Comparison of ENCODE assay signal across 27 cellular contexts in genomic region chr14:49428076-49428475, GRCh38.
DNase-seq lines count a peak whose midpoint lies in the region; TF ChIP-seq lines count a peak whose summit lies in the region.
"Had no signal": no experiment of that assay in that cellular context is flagged by ENCODE, and none has a peak within 500 bp of the region (broad histone marks: within the 10 kb centered on the region; RNA-seq: fewer than 3 reads in every experiment).

No MANE protein-coding gene starts in this region.

- no peak overlapping the region for H2AFZ ChIP-seq in neural cell (ENCODE audit: low read depth, low read length)

- no peak for TF ChIP-seq POLR2A in vagina (IDR thresholded peaks at IDR 0.05)

- TF ChIP-seq CTCF in neural cell (IDR thresholded peaks at IDR 0.05; ENCODE audit: poor library complexity, severe bottlenecking) (no peak), vagina (IDR thresholded peaks at IDR 0.05) (no peak)

- H3K79me2 ChIP-seq in neural cell (replicated peaks; ENCODE audit: insufficient read depth, low read length) = no peaks in the 10 kb centered on the region

- peak; percentile 14 for TF ChIP-seq RAD21 in neural cell (conservative IDR thresholded peaks at IDR 0.05)

- intact Hi-C loops in vagina (cut with DNase I) = no loop called here

- no peaks in the 10 kb centered on the region for H3K27me3 ChIP-seq in neural cell (ENCODE audit: insufficient read depth, low read depth, low read length)
- H3K27me3 ChIP-seq in vagina = no peaks in the 10 kb centered on the region
- H3K27me3 ChIP-seq: BE2C; BLaER1; BLaER1 treated with 17β-estradiol and CSF1 and Interleukin-3, amounts not matched to agents 10 nM and 100 nM had no signal

- H3K27ac ChIP-seq in neural cell (ENCODE audit: low read length) = peak overlapping the region; percentile 61
- H3K27ac ChIP-seq in vagina = no peak overlapping the region
- H3K27ac ChIP-seq: 22Rv1; A549; BLaER1; BLaER1 treated with 17β-estradiol and CSF1 and Interleukin-3, amounts not matched to agents 10 nM and 100 nM; C4-2B had no signal

- H3F3A ChIP-seq in neural cell (ENCODE audit: insufficient read depth, low read length, poor library complexity, severe bottlenecking) = no peaks in the 10 kb centered on the region

- peak; percentile 68 for TF ChIP-seq EP300 in neural cell (conservative IDR thresholded peaks at IDR 0.05; ENCODE audit: poor library complexity, severe bottlenecking)

- H3K9me3 ChIP-seq in neural cell (ENCODE audit: low read length) (peaks cover 4% of the 10 kb centered on the region), vagina (no peaks in the 10 kb centered on the region)
- H3K9me3 ChIP-seq: A549, BE2C had no signal

- H3K4me1 ChIP-seq in vagina = no peaks in the 10 kb centered on the region
- H3K4me1 ChIP-seq: BE2C; BLaER1; BLaER1 treated with 17β-estradiol and CSF1 and Interleukin-3, amounts not matched to agents 10 nM and 100 nM; Caco-2 had no signal

- DNase-seq in vagina (ENCODE audit: extremely low spot score in 2 of 2) = no peak
- DNase-seq: 8988T; ACHN; AML-193; BE2C; C1 segment of cervical spinal cord; Caco-2; Calu3; CD4-positive, alpha-beta memory T cell; CD4-positive, alpha-beta T cell; CD4-positive, CD25-positive, alpha-beta regulatory T cell; CD8-positive, alpha-beta memory T cell; CD8-positive, alpha-beta T cell; COR-L47; DMS 273 treated with DMSO at 0.1 percent for 48 hours; DMS153; DMS53; DMS79; DMS79 treated with DMSO at 0.1 percent for 48 hours; DND-41; EL had no signal

- H3K4me2 ChIP-seq in neural cell (ENCODE audit: low read length) = peak overlapping the region; percentile 26
- H3K4me2 ChIP-seq: A549; BLaER1; BLaER1 treated with 17β-estradiol and CSF1 and Interleukin-3, amounts not matched to agents 10 nM and 100 nM had no signal

- H3K4me3 ChIP-seq in neural cell (ENCODE audit: low read length) = peak overlapping the region; percentile 23
- H3K4me3 ChIP-seq in vagina = no peak overlapping the region
- H3K4me3 ChIP-seq: A549; BLaER1; BLaER1 treated with 17β-estradiol and CSF1 and Interleukin-3, amounts not matched to agents 10 nM and 100 nM had no signal

- H3K9ac ChIP-seq in neural cell (ENCODE audit: low read length) = no peak overlapping the region
- H3K9ac ChIP-seq: BLaER1; BLaER1 treated with 17β-estradiol and CSF1 and Interleukin-3, amounts not matched to agents 10 nM and 100 nM had no signal

- no peaks in the 10 kb centered on the region for H3K36me3 ChIP-seq in neural cell (ENCODE audit: insufficient read depth, low read length)
- no peaks in the 10 kb centered on the region for H3K36me3 ChIP-seq in vagina
- H3K36me3 ChIP-seq: BE2C; BLaER1; BLaER1 treated with 17β-estradiol and CSF1 and Interleukin-3, amounts not matched to agents 10 nM and 100 nM had no signal

- H4K20me1 ChIP-seq in neural cell (ENCODE audit: insufficient read depth) = no peaks in the 10 kb centered on the region
- H4K20me1 ChIP-seq: BLaER1; BLaER1 treated with 17β-estradiol and CSF1 and Interleukin-3, amounts not matched to agents 10 nM and 100 nM had no signal

- no peaks in the 10 kb centered on the region for H3K9me2 ChIP-seq in neural cell (ENCODE audit: insufficient read depth, low read length)

TF ChIP-seq in neural cell, 6 proteins besides CTCF, POLR2A, EP300 and RAD21:
- TF ChIP-seq POLR2AphosphoS5 (IDR thresholded peaks at IDR 0.05) (peak; percentile 55), REST (IDR thresholded peaks at IDR 0.05; ENCODE audit: borderline replicate concordance) (peak; percentile 90), MXI1 (conservative IDR thresholded peaks at IDR 0.05; ENCODE audit: poor library complexity, severe bottlenecking) (no peak)
TF ChIP-seq in neural cell: peak in this region for 2.
